1 cellular context compared by ENCODE assay signal in the genomic region with DNA sequence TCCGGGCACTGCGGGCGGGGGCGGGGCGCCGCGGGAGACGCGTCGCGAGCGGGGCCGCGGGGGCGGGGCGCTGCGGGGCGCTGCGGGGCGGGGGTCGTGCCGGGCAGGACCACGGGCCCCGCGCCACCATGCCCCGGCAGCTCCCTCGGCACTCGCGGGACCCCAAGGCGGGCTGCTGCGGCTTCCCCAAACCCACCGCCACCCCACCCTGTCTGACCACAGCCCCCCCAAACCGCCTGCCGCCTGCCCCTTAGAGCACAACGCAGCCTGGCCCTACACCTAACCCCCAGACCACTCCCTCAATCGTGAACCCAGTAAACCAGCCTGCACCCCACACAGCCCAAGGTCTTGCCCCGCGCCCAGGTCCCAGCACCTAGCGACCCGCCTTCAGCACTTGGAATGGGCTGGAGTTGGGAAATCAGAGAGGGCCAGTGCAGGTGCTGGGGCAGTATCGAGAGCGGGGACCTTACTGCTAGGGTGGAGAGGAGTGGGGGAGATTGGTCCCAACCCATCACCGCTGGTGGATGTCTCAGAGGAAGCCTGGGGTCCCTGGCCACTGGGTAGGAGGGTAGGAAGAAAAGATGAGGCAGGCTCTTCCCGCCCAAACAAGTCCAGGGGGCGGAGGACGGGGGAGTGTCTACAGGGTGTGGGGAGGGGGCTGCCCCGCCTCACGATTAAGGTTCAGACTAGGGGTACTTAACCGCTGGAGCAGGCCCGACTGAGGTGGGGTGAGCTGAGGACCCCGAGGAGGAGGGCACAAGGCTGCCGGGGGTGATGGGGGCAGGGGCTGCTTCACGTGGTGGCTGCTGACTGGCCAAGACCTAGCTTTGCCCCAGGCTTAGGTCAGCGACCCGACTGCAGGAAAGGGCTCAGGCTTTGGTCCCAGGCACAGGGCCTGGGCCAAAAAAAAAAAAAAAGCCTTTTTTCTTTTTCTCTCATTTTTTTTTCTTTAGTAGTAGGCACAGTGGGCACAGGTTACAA.
TF ChIP-seq lines count a peak whose summit lies in the region.

No MANE protein-coding gene starts in this region.

TF ChIP-seq in HepG2, 621 proteins besides CTCF, POLR2A, EP300 and RAD21 (continued from another document and continues in another):
- TF ChIP-seq SMC3 (IDR thresholded peaks at IDR 0.05; ENCODE audit: low read length) (no peak), POLR2G (IDR thresholded peaks at IDR 0.05; ENCODE audit: low read depth, low read length) (no peak), ZNF446 (CRISPR knock-in tag; IDR thresholded peaks at IDR 0.05) (no peak), ZMYM2 (CRISPR knock-in tag; IDR thresholded peaks at IDR 0.05) (no peak), YEATS2 (CRISPR knock-in tag; IDR thresholded peaks at IDR 0.05; ENCODE audit: borderline replicate concordance) (0 out of 2 replicates have a peak, but pooled peaks have one; percentile 4), NBN (conservative IDR thresholded peaks at IDR 0.05) (no peak), ZNF547 (CRISPR knock-in tag; IDR thresholded peaks at IDR 0.05) (no peak), ELF3 (CRISPR knock-in tag; IDR thresholded peaks at IDR 0.05) (no peak), REL (CRISPR knock-in tag; conservative IDR thresholded peaks at IDR 0.05) (0 out of 2 replicates have a peak, but pooled peaks have one; percentile 17), ESRRA (CRISPR knock-in tag; IDR thresholded peaks at IDR 0.05; ENCODE audit: low read depth) (no peak; the same call in 1 of the 2 replicates), ZNF550 (CRISPR knock-in tag; IDR thresholded peaks at IDR 0.05; ENCODE audit: borderline replicate concordance) (no peak), ZFP62 (CRISPR knock-in tag; IDR thresholded peaks at IDR 0.05) (no peak), ETV6 (CRISPR knock-in tag; conservative IDR thresholded peaks at IDR 0.05) (no peak), SMAD1 (CRISPR knock-in tag; IDR thresholded peaks at IDR 0.05; ENCODE audit: borderline replicate concordance, low read depth) (no peak), KDM4B (CRISPR knock-in tag; IDR thresholded peaks at IDR 0.05) (0 out of 2 replicates have a peak, but pooled peaks have one; percentile 11), ZEB1 (IDR thresholded peaks at IDR 0.05; ENCODE audit: insufficient replicate concordance, low read depth) (peak; percentile 17), RORA (CRISPR knock-in tag; IDR thresholded peaks at IDR 0.05) (no peak), ZNF121 (CRISPR knock-in tag; IDR thresholded peaks at IDR 0.05) (no peak), SMARCC2 (IDR thresholded peaks at IDR 0.05) (no peak), SMARCE1 (IDR thresholded peaks at IDR 0.05; ENCODE audit: borderline replicate concordance) (no peak), ZNF7 (CRISPR knock-in tag; IDR thresholded peaks at IDR 0.05) (no peak), ZC3H13 (CRISPR knock-in tag; IDR thresholded peaks at IDR 0.05) (no peak), ZNF33A (CRISPR knock-in tag; IDR thresholded peaks at IDR 0.05; ENCODE audit: borderline replicate concordance) (no peak), KAT8 (CRISPR knock-in tag; IDR thresholded peaks at IDR 0.05) (no peak), HIVEP1 (CRISPR knock-in tag; IDR thresholded peaks at IDR 0.05) (no peak), ZFP36L1 (CRISPR knock-in tag; IDR thresholded peaks at IDR 0.05) (0 out of 2 replicates have a peak, but pooled peaks have one; percentile 45), ZNF670 (CRISPR knock-in tag; IDR thresholded peaks at IDR 0.05; ENCODE audit: borderline replicate concordance) (no peak), HNRNPUL1 (IDR thresholded peaks at IDR 0.05; ENCODE audit: low read depth, low read length) (no peak)
- TF ChIP-seq, protein P1, sequence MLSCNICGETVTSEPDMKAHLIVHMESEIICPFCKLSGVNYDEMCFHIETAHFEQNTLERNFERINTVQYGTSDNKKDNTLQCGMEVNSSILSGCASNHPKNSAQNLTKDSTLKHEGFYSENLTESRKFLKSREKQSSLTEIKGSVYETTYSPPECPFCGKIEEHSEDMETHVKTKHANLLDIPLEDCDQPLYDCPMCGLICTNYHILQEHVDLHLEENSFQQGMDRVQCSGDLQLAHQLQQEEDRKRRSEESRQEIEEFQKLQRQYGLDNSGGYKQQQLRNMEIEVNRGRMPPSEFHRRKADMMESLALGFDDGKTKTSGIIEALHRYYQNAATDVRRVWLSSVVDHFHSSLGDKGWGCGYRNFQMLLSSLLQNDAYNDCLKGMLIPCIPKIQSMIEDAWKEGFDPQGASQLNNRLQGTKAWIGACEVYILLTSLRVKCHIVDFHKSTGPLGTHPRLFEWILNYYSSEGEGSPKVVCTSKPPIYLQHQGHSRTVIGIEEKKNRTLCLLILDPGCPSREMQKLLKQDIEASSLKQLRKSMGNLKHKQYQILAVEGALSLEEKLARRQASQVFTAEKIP (CRISPR knock-in tag; IDR thresholded peaks at IDR 0.05; ENCODE audit: borderline replicate concordance) = no peak
- TF ChIP-seq, protein P2, sequence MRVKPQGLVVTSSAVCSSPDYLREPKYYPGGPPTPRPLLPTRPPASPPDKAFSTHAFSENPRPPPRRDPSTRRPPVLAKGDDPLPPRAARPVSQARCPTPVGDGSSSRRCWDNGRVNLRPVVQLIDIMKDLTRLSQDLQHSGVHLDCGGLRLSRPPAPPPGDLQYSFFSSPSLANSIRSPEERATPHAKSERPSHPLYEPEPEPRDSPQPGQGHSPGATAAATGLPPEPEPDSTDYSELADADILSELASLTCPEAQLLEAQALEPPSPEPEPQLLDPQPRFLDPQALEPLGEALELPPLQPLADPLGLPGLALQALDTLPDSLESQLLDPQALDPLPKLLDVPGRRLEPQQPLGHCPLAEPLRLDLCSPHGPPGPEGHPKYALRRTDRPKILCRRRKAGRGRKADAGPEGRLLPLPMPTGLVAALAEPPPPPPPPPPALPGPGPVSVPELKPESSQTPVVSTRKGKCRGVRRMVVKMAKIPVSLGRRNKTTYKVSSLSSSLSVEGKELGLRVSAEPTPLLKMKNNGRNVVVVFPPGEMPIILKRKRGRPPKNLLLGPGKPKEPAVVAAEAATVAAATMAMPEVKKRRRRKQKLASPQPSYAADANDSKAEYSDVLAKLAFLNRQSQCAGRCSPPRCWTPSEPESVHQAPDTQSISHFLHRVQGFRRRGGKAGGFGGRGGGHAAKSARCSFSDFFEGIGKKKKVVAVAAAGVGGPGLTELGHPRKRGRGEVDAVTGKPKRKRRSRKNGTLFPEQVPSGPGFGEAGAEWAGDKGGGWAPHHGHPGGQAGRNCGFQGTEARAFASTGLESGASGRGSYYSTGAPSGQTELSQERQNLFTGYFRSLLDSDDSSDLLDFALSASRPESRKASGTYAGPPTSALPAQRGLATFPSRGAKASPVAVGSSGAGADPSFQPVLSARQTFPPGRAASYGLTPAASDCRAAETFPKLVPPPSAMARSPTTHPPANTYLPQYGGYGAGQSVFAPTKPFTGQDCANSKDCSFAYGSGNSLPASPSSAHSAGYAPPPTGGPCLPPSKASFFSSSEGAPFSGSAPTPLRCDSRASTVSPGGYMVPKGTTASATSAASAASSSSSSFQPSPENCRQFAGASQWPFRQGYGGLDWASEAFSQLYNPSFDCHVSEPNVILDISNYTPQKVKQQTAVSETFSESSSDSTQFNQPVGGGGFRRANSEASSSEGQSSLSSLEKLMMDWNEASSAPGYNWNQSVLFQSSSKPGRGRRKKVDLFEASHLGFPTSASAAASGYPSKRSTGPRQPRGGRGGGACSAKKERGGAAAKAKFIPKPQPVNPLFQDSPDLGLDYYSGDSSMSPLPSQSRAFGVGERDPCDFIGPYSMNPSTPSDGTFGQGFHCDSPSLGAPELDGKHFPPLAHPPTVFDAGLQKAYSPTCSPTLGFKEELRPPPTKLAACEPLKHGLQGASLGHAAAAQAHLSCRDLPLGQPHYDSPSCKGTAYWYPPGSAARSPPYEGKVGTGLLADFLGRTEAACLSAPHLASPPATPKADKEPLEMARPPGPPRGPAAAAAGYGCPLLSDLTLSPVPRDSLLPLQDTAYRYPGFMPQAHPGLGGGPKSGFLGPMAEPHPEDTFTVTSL (CRISPR knock-in tag; IDR thresholded peaks at IDR 0.05; ENCODE audit: borderline replicate concordance) = no peak
- TF ChIP-seq, protein P3, sequence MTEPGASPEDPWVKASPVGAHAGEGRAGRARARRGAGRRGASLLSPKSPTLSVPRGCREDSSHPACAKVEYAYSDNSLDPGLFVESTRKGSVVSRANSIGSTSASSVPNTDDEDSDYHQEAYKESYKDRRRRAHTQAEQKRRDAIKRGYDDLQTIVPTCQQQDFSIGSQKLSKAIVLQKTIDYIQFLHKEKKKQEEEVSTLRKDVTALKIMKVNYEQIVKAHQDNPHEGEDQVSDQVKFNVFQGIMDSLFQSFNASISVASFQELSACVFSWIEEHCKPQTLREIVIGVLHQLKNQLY (CRISPR knock-in tag; IDR thresholded peaks at IDR 0.05) = no peak
- TF ChIP-seq, protein P4, sequence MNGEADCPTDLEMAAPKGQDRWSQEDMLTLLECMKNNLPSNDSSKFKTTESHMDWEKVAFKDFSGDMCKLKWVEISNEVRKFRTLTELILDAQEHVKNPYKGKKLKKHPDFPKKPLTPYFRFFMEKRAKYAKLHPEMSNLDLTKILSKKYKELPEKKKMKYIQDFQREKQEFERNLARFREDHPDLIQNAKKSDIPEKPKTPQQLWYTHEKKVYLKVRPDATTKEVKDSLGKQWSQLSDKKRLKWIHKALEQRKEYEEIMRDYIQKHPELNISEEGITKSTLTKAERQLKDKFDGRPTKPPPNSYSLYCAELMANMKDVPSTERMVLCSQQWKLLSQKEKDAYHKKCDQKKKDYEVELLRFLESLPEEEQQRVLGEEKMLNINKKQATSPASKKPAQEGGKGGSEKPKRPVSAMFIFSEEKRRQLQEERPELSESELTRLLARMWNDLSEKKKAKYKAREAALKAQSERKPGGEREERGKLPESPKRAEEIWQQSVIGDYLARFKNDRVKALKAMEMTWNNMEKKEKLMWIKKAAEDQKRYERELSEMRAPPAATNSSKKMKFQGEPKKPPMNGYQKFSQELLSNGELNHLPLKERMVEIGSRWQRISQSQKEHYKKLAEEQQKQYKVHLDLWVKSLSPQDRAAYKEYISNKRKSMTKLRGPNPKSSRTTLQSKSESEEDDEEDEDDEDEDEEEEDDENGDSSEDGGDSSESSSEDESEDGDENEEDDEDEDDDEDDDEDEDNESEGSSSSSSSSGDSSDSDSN (CRISPR knock-in tag; IDR thresholded peaks at IDR 0.05) = no peak
- TF ChIP-seq, protein P5, sequence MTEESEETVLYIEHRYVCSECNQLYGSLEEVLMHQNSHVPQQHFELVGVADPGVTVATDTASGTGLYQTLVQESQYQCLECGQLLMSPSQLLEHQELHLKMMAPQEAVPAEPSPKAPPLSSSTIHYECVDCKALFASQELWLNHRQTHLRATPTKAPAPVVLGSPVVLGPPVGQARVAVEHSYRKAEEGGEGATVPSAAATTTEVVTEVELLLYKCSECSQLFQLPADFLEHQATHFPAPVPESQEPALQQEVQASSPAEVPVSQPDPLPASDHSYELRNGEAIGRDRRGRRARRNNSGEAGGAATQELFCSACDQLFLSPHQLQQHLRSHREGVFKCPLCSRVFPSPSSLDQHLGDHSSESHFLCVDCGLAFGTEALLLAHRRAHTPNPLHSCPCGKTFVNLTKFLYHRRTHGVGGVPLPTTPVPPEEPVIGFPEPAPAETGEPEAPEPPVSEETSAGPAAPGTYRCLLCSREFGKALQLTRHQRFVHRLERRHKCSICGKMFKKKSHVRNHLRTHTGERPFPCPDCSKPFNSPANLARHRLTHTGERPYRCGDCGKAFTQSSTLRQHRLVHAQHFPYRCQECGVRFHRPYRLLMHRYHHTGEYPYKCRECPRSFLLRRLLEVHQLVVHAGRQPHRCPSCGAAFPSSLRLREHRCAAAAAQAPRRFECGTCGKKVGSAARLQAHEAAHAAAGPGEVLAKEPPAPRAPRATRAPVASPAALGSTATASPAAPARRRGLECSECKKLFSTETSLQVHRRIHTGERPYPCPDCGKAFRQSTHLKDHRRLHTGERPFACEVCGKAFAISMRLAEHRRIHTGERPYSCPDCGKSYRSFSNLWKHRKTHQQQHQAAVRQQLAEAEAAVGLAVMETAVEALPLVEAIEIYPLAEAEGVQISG (CRISPR knock-in tag; IDR thresholded peaks at IDR 0.05) = no peak
- TF ChIP-seq, protein P6, sequence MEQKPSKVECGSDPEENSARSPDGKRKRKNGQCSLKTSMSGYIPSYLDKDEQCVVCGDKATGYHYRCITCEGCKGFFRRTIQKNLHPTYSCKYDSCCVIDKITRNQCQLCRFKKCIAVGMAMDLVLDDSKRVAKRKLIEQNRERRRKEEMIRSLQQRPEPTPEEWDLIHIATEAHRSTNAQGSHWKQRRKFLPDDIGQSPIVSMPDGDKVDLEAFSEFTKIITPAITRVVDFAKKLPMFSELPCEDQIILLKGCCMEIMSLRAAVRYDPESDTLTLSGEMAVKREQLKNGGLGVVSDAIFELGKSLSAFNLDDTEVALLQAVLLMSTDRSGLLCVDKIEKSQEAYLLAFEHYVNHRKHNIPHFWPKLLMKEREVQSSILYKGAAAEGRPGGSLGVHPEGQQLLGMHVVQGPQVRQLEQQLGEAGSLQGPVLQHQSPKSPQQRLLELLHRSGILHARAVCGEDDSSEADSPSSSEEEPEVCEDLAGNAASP (CRISPR knock-in tag; IDR thresholded peaks at IDR 0.05; ENCODE audit: borderline replicate concordance) = peak; percentile 30; the same call in 1 of the 2 replicates
- TF ChIP-seq, protein P7, sequence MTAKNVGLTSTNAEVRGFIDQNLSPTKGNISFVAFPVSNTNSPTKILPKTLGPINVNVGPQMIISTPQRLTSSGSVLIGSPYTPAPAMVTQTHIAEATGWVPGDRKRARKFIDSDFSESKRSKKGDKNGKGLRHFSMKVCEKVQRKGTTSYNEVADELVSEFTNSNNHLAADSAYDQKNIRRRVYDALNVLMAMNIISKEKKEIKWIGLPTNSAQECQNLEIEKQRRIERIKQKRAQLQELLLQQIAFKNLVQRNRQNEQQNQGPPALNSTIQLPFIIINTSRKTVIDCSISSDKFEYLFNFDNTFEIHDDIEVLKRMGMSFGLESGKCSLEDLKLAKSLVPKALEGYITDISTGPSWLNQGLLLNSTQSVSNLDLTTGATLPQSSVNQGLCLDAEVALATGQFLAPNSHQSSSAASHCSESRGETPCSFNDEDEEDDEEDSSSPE (CRISPR knock-in tag; IDR thresholded peaks at IDR 0.05) = peak; percentile 49; the same call in 1 of the 2 replicates
- TF ChIP-seq, protein P8, sequence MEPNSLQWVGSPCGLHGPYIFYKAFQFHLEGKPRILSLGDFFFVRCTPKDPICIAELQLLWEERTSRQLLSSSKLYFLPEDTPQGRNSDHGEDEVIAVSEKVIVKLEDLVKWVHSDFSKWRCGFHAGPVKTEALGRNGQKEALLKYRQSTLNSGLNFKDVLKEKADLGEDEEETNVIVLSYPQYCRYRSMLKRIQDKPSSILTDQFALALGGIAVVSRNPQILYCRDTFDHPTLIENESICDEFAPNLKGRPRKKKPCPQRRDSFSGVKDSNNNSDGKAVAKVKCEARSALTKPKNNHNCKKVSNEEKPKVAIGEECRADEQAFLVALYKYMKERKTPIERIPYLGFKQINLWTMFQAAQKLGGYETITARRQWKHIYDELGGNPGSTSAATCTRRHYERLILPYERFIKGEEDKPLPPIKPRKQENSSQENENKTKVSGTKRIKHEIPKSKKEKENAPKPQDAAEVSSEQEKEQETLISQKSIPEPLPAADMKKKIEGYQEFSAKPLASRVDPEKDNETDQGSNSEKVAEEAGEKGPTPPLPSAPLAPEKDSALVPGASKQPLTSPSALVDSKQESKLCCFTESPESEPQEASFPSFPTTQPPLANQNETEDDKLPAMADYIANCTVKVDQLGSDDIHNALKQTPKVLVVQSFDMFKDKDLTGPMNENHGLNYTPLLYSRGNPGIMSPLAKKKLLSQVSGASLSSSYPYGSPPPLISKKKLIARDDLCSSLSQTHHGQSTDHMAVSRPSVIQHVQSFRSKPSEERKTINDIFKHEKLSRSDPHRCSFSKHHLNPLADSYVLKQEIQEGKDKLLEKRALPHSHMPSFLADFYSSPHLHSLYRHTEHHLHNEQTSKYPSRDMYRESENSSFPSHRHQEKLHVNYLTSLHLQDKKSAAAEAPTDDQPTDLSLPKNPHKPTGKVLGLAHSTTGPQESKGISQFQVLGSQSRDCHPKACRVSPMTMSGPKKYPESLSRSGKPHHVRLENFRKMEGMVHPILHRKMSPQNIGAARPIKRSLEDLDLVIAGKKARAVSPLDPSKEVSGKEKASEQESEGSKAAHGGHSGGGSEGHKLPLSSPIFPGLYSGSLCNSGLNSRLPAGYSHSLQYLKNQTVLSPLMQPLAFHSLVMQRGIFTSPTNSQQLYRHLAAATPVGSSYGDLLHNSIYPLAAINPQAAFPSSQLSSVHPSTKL (CRISPR knock-in tag; IDR thresholded peaks at IDR 0.05) = no peak; the same call in 1 of the 2 replicates
